ENCODE assay signal across 9 cellular contexts in the genomic region with DNA sequence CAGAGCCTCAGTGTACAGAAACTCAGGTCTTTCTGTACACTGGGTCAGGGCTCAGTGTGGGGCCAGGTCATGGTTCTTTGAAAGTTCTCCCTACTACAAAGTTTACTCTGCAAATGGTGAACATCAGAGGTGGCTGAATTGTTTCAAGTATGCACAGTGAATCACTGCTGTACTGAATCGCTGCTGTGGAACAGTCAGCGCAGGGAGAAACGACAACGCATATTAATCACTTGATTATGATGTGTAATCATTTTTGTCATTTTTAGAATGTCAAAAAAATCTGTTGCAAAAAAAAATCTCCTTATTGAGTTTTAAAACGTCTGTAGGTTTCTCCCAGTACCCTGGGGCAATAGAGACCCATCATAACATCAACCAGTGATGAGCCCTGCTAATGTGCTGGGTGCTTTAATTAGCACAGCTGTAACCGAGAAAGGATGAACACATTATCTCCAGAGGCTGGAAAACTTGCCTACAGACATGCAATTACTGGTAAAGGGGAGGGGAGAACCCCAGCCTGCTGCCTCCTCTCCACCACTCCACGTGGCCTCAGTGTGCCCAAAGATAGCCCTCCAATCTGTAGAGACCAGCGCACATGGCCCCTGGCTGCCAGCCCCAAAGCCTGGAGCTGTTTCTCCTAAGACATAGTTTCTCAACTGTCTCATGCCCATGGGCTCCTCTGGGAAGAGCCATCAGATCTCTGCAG. TPM values are rescaled to one million over a fixed set of nuclear protein-coding genes. Genes with fewer than 3 reads are reported as not detected.
DNase-seq lines count a peak whose midpoint lies in the region; ATAC-seq and TF ChIP-seq lines count a peak whose summit lies in the region.
"Had no signal": no experiment of that assay in that cellular context is flagged by ENCODE, and none has a peak within 500 bp of the region (broad histone marks: within the 10 kb centered on the region; RNA-seq: fewer than 3 reads in every experiment).

No MANE protein-coding gene starts in this region.

- TF ChIP-seq CTCF in fibroblast of villous mesenchyme (IDR thresholded peaks at IDR 0.05; ENCODE audit: insufficient read depth, low read depth, low read length): no peak

- no peaks in the 10 kb centered on the region for H3K27me3 ChIP-seq in Karpas-422 (ENCODE audit: low read length)
- H3K27me3 ChIP-seq: cardiac muscle cell had no signal

- no peak overlapping the region for H3K4me2 ChIP-seq in Karpas-422 (ENCODE audit: low read depth, low read length, poor library complexity, severe bottlenecking)

- no peak overlapping the region for H2AFZ ChIP-seq in Karpas-422 (ENCODE audit: low read length)

- H3K9ac ChIP-seq in SK-N-MC (ENCODE audit: insufficient read length) (peak overlapping the region; percentile 31), Karpas-422 (ENCODE audit: low read length) (no peak overlapping the region)

- H3K4me3 ChIP-seq in SK-N-MC: peak overlapping the region; percentile 61
- no peak overlapping the region for H3K4me3 ChIP-seq in fibroblast of villous mesenchyme (ENCODE audit: low read depth, low read length)
- no peak overlapping the region for H3K4me3 ChIP-seq in Karpas-422 (ENCODE audit: low read length)
- H3K4me3 ChIP-seq: cardiac muscle cell had no signal

- H3K9me3 ChIP-seq in SK-N-MC (ENCODE audit: low read depth, low read length): no peaks in the 10 kb centered on the region
- no peaks in the 10 kb centered on the region for H3K9me3 ChIP-seq in Karpas-422 (ENCODE audit: low read length)

- H3K9me2 ChIP-seq in Karpas-422 (replicated peaks; ENCODE audit: insufficient read depth, low read length): no peaks in the 10 kb centered on the region

- no peaks in the 10 kb centered on the region; the same call in 1 of the 2 replicates for H4K20me1 ChIP-seq in Karpas-422 (ENCODE audit: insufficient read depth, low read depth, low read length)

- DNase-seq in EL: peak; percentile 66
- DNase-seq in SK-N-MC (ENCODE audit: low read depth, low spot score): peak; percentile 89
- peak; percentile 48 for DNase-seq in fibroblast of villous mesenchyme (ENCODE audit: low read depth)
- DNase-seq in renal cortical epithelial cell (ENCODE audit: low read depth): peak; percentile 67
- no peak for DNase-seq in GM19238 (ENCODE audit: insufficient read length, low spot score)
- no peak for DNase-seq in Karpas-422
- DNase-seq: RPMI8226 had no signal

- H3K4me1 ChIP-seq in Karpas-422 (ENCODE audit: low read length): peaks cover 17% of the 10 kb centered on the region

- H3K36me3 ChIP-seq in SK-N-MC (ENCODE audit: insufficient read depth, low read length) (no peaks in the 10 kb centered on the region), Karpas-422 (ENCODE audit: insufficient read depth, low read length) (no peaks in the 10 kb centered on the region)
- H3K36me3 ChIP-seq: cardiac muscle cell had no signal

- no peak for ATAC-seq in GM18498 (IDR thresholded peaks at IDR 0.05; ENCODE audit: unreplicated experiment)

- H3K79me2 ChIP-seq in Karpas-422 (ENCODE audit: low read length): no peaks in the 10 kb centered on the region

- H3K27ac ChIP-seq in SK-N-MC (peak overlapping the region; percentile 95), Karpas-422 (ENCODE audit: low read length) (no peak overlapping the region)
- H3K27ac ChIP-seq: cardiac muscle cell had no signal

RNA-seq across cellular contexts. Expression of gene ARRB1, which starts 12.8 kb away (rescaled TPM):
- total RNA-seq in fibroblast of villous mesenchyme: 27.1 and 33.2 TPM in 2 replicates
- total RNA-seq in renal cortical epithelial cell: 3.6 and 6.7 TPM in 2 replicates
- total RNA-seq in Karpas-422 (2014; rRNA removed; shearing (Covaris generic); ENCODE audit: low replicate concordance): not detected in 2 replicates

Comparison
In these comparisons a context has a peak if more than half of its experiments do, and no peak if none do; other contexts are left out.
1. DNase-seq: peak in EL (single experiment), SK-N-MC (single experiment), fibroblast of villous mesenchyme (single experiment) and renal cortical epithelial cell (single experiment); none in GM19238 (single experiment) and Karpas-422 (single experiment).